16 cellular contexts compared by ENCODE assay signal in the genomic region with DNA sequence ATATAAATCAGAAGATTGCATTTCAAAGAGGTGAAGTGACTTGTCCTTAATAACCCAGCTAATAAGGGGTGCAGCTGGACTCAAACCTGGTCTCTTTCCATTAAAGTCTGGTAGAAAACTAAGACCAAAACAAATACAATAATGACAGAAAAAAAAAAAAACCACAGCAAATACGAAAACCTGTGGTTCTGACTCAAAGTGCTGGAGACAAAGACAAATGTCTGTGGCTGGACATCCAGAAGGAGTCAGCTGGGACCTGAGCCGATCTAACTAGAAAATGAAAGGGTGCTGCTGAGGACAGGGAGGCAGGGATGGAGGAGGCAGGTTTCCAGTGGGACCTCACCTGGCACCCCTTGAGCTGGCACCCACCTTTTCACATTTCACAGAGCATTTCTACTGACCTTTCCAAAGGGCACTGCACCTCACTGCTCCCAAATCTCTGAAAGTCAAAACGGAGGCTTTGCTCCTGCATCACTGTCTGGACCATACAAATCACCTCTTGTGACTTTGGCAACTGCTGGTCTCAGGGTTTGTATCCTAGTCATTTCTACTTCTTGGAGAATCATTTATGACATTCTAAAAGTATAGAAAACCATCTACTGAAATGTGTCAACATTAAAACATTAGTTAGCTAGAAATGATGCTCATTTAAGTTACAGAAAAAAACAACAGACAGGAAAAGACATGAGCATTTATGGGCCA.
DNase-seq lines count a peak whose midpoint lies in the region; ATAC-seq and TF ChIP-seq lines count a peak whose summit lies in the region.
"Had no signal": no experiment of that assay in that cellular context is flagged by ENCODE, and none has a peak within 500 bp of the region (broad histone marks: within the 10 kb centered on the region; RNA-seq: fewer than 3 reads in every experiment).

No MANE protein-coding gene starts in this region.

- H3K36me3 ChIP-seq in right atrium auricular region (peaks cover 9% of the 10 kb centered on the region), esophagus muscularis mucosa (no peaks in the 10 kb centered on the region), transverse colon (no peaks in the 10 kb centered on the region)

- H3K4me1 ChIP-seq in right atrium auricular region = peaks cover 0 to 19% of the 10 kb centered on the region in 2 donors
- peaks cover 2% of the 10 kb centered on the region for H3K4me1 ChIP-seq in right cardiac atrium (ENCODE audit: control insufficient read depth, insufficient read depth, low read length)
- H3K4me1 ChIP-seq in esophagus muscularis mucosa = peaks cover 22 to 33% (median 31%) of the 10 kb centered on the region in 4 donors
- H3K4me1 ChIP-seq in transverse colon = peaks cover 0 to 19% (median under 1%) of the 10 kb centered on the region in 4 donors

- in situ Hi-C loops in transverse colon (cut with MboI; ENCODE audit: low pct_ligation_motif_present in 1 of 4, low pct_unique_long_range_greater_than_20kb in 1 of 4, low sequenced_read_pairs in 3 of 4) = loop anchor here in 3 of 4 donors (25.0 kb wide), 3 partner anchors 261 to 936 kb away; a partner anchor contains a TSS

- no peak for ATAC-seq in right cardiac atrium
- no peak for ATAC-seq in GM21526 (IDR thresholded peaks at IDR 0.05; ENCODE audit: low FRiP score, unreplicated experiment)

- no peaks in the 10 kb centered on the region for H3K9me3 ChIP-seq in right atrium auricular region
- no peaks in the 10 kb centered on the region for H3K9me3 ChIP-seq in right cardiac atrium (ENCODE audit: control insufficient read depth, low read length)
- no peaks in the 10 kb centered on the region for H3K9me3 ChIP-seq in esophagus muscularis mucosa
- H3K9me3 ChIP-seq in transverse colon = no peaks in the 10 kb centered on the region
- H3K9me3 ChIP-seq: body of pancreas had no signal

- 65% methylated on average over 3 of the region's 3 CpGs for WGBS in right cardiac atrium
- 53% methylated on average over 3 of the region's 3 CpGs for WGBS in esophagus muscularis mucosa
- WGBS in transverse colon (ENCODE audit: low coverage in 1 of 2), 2 donors = 60 to 66% methylated on average over 1 to 3 of the region's 3 CpGs

- H3K27ac ChIP-seq in right atrium auricular region (peak overlapping the region; percentile 99 to 100), right cardiac atrium (ENCODE audit: low read length) (no peak overlapping the region), esophagus muscularis mucosa (replicated peaks in 1 of 4) (peak overlapping the region; percentile 48 to 77 (median 60)), transverse colon (peak overlapping the region in 3 of 4 donors; percentile 10 to 36 (median 18))

- TF ChIP-seq EP300 in esophagus muscularis mucosa (IDR thresholded peaks at IDR 0.05) (no peak), transverse colon (IDR thresholded peaks at IDR 0.05; ENCODE audit: low read depth) (no peak)

- intact Hi-C loops in right cardiac atrium (cut with DNase I) (no loop called here), esophagus muscularis mucosa (cut with DNase I) (no loop called here), transverse colon (cut with DNase I; ENCODE audit: low total_unique reads) (no loop called here)

- no peak overlapping the region for H3K4me3 ChIP-seq in right atrium auricular region
- no peak overlapping the region for H3K4me3 ChIP-seq in right cardiac atrium (ENCODE audit: low read length)
- H3K4me3 ChIP-seq in esophagus muscularis mucosa = no peak overlapping the region
- H3K4me3 ChIP-seq in transverse colon = no peak overlapping the region
- H3K4me3 ChIP-seq: body of pancreas had no signal

- DNase-seq in right atrium auricular region (ENCODE audit: low spot score) (no peak), right cardiac atrium (no peak), HT1080 (ENCODE audit: low read depth) (peak; percentile 39), esophagus muscularis mucosa (ENCODE audit: extremely low spot score) (no peak), transverse colon (no peak), NCI-H2196 (lab: John Stamatoyannopoulos, UW; ENCODE audit: unreplicated experiment) (no peak), kidney tubule cell (ENCODE audit: low spot score) (no peak)
- DNase-seq: activated CD4-positive, CD25-positive, alpha-beta regulatory T cell treated with anti-CD3 and anti-CD28 coated beads, Interleukin-2, amount 50 U/mL, for 72 hours; body of pancreas; NCI-H1092; NCI-H2171 treated with DMSO at 0.1 percent for 48 hours; NK-92 treated with Interleukin-12 subunit alpha and Interleukin-12 subunit beta, amount 100 ng/mL, for 24 hours; nucleus accumbens; Right ventricle myocardium superior; substantia nigra had no signal

- H3K27me3 ChIP-seq in right atrium auricular region (no peaks in the 10 kb centered on the region), right cardiac atrium (ENCODE audit: control insufficient read depth, insufficient read depth) (no peaks in the 10 kb centered on the region), esophagus muscularis mucosa (no peaks in the 10 kb centered on the region), transverse colon (no peaks in the 10 kb centered on the region)
- H3K27me3 ChIP-seq: body of pancreas had no signal

- no peak for TF ChIP-seq POLR2A in esophagus muscularis mucosa (IDR thresholded peaks at IDR 0.05; ENCODE audit: low read depth)
- TF ChIP-seq POLR2A in transverse colon (IDR thresholded peaks at IDR 0.05) = no peak

- TF ChIP-seq CTCF in right atrium auricular region (IDR thresholded peaks at IDR 0.05) = no peak
- TF ChIP-seq CTCF in esophagus muscularis mucosa (IDR thresholded peaks at IDR 0.05) = no peak
- TF ChIP-seq CTCF in transverse colon (IDR thresholded peaks at IDR 0.05) = no peak
